In the genomic region with DNA sequence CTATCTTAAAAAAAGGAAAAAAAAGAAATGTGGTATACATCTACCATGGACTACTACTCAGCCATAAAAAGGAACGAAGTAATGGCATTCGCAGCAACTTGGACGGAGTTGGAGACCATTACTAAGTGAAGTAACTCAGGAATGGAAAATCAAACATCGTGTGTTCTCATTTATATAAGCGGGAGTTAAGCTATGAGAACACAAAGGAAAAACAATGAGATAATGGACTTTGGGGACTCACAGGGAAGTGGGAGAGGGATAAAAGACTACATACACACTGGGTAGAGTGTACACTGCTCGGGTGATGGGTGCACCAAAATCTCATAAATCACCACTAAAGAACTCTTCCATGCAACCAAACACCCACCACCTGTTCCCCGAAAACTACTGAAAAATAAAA, we compare ENCODE assay signal across 22 cellular contexts.
"Had no signal": no experiment of that assay in that cellular context is flagged by ENCODE, and none has a peak within 500 bp of the region (broad histone marks: within the 10 kb centered on the region; RNA-seq: fewer than 3 reads in every experiment).

No MANE protein-coding gene starts in this region.

- DNase-seq: activated CD4-positive, alpha-beta memory T cell treated with anti-CD3 and anti-CD28 coated beads, Interleukin-2, amount 10 ng/mL, durations not matched to agents 7 days and 5 days; activated CD4-positive, alpha-beta T cell treated with anti-CD3 and anti-CD28 coated beads for 36 hours; activated CD4-positive, alpha-beta T cell treated with anti-CD3 and anti-CD28 coated beads, Interleukin-2, amount 50 U/mL, for 1 hour; activated CD8-positive, alpha-beta memory T cell treated with anti-CD3 and anti-CD28 coated beads, Interleukin-2, amount 50 U/mL, for 48 hours; activated naive CD4-positive, alpha-beta T cell treated with anti-CD3 and anti-CD28 coated beads, Interleukin-2, amount 50 U/mL, for 16 hours; activated naive CD8-positive, alpha-beta T cell treated with anti-CD3 and anti-CD28 coated beads, Interleukin-2, amount 10 ng/mL, durations not matched to agents 7 days and 5 days; activated T-cell treated with anti-CD3 and anti-CD28 coated beads, Interleukin-2, amount 50 U/mL, for 1 hour; adrenal gland; anterior cingulate cortex; caudate nucleus; Karpas-422; NCI-H1048; NCI-H146; NCI-H187 treated with DMSO at 0.1 percent for 48 hours; NCI-H2081 treated with DMSO at 0.1 percent for 48 hours; NCI-H446; NCI-H524; Peyer's patch; SHP77 treated with DMSO at 0.1 percent for 48 hours; T-helper 2 cell; T1000 had no signal

- H3K27ac Mint-ChIP-seq: activated CD4-positive, alpha-beta memory T cell treated with anti-CD3 and anti-CD28 coated beads, Interleukin-2, amount 10 ng/mL, durations not matched to agents 7 days and 5 days; activated CD4-positive, alpha-beta T cell treated with anti-CD3 and anti-CD28 coated beads for 36 hours; activated naive CD8-positive, alpha-beta T cell treated with anti-CD3 and anti-CD28 coated beads, Interleukin-2, amount 10 ng/mL, durations not matched to agents 7 days and 5 days had no signal

- H3K4me3 Mint-ChIP-seq: activated CD4-positive, alpha-beta memory T cell treated with anti-CD3 and anti-CD28 coated beads, Interleukin-2, amount 10 ng/mL, durations not matched to agents 7 days and 5 days; activated CD4-positive, alpha-beta T cell treated with anti-CD3 and anti-CD28 coated beads for 36 hours; activated naive CD8-positive, alpha-beta T cell treated with anti-CD3 and anti-CD28 coated beads, Interleukin-2, amount 10 ng/mL, durations not matched to agents 7 days and 5 days had no signal

- ATAC-seq: activated CD4-positive, alpha-beta T cell treated with anti-CD3 and anti-CD28 coated beads for 36 hours had no signal

- H3K9me3 Mint-ChIP-seq: activated CD4-positive, alpha-beta memory T cell treated with anti-CD3 and anti-CD28 coated beads, Interleukin-2, amount 10 ng/mL, durations not matched to agents 7 days and 5 days; activated naive CD8-positive, alpha-beta T cell treated with anti-CD3 and anti-CD28 coated beads, Interleukin-2, amount 10 ng/mL, durations not matched to agents 7 days and 5 days had no signal

- H3K27me3 Mint-ChIP-seq: activated CD4-positive, alpha-beta memory T cell treated with anti-CD3 and anti-CD28 coated beads, Interleukin-2, amount 10 ng/mL, durations not matched to agents 7 days and 5 days; activated CD4-positive, alpha-beta T cell treated with anti-CD3 and anti-CD28 coated beads for 36 hours; activated naive CD8-positive, alpha-beta T cell treated with anti-CD3 and anti-CD28 coated beads, Interleukin-2, amount 10 ng/mL, durations not matched to agents 7 days and 5 days had no signal

- H3K9me3 ChIP-seq: adrenal gland, breast epithelium, Peyer's patch had no signal
